In genomic region chr18:53191634-53192033, GRCh38 we compare ENCODE assay signal across 16 cellular contexts.
"Had no signal": no experiment of that assay in that cellular context is flagged by ENCODE, and none has a peak within 500 bp of the region (broad histone marks: within the 10 kb centered on the region; RNA-seq: fewer than 3 reads in every experiment).

No MANE protein-coding gene starts in this region.

- H3K27me3 ChIP-seq: ascending aorta, colonic mucosa, heart left ventricle, upper lobe of left lung had no signal

- H3K4me1 ChIP-seq: ascending aorta, colonic mucosa, heart left ventricle, parathyroid adenoma, upper lobe of left lung had no signal

- H3K36me3 ChIP-seq: ascending aorta, colonic mucosa, heart left ventricle, upper lobe of left lung, WERI-Rb-1 had no signal

- H2AFZ ChIP-seq: parathyroid adenoma had no signal

- H3K9me3 ChIP-seq: ascending aorta, colonic mucosa, heart left ventricle, upper lobe of left lung had no signal

- ATAC-seq: activated CD4-positive, alpha-beta T cell treated with anti-CD3 and anti-CD28 coated beads for 36 hours; activated naive CD8-positive, alpha-beta T cell treated with anti-CD3 and anti-CD28 coated beads, Interleukin-2, amount 50 U/mL, for 24 hours; heart left ventricle had no signal

- H3K9ac ChIP-seq: parathyroid adenoma had no signal

- DNase-seq: activated CD4-positive, alpha-beta memory T cell treated with anti-CD3 and anti-CD28 coated beads, Interleukin-2, amount 10 ng/mL, durations not matched to agents 7 days and 5 days; activated CD4-positive, alpha-beta T cell treated with anti-CD3 and anti-CD28 coated beads for 36 hours; activated CD8-positive, alpha-beta memory T cell treated with anti-CD3 and anti-CD28 coated beads, Interleukin-2, amount 50 U/mL, for 4 hours; activated naive CD4-positive, alpha-beta T cell; activated naive CD8-positive, alpha-beta T cell treated with anti-CD3 and anti-CD28 coated beads, Interleukin-2, amount 50 U/mL, for 24 hours; colonic mucosa; effector CD4-positive, alpha-beta T cell; heart left ventricle; kidney; retina; stimulated activated CD4-positive, alpha-beta T cell treated with anti-CD3 and anti-CD28 coated beads, Interleukin-15, amount 100 ng/mL, for 24 hours; stimulated activated CD4-positive, alpha-beta T cell treated with anti-CD3 and anti-CD28 coated beads, Interleukin-4, amount 100 ng/mL, for 24 hours; upper lobe of left lung; WERI-Rb-1 had no signal

- H3K4me3 ChIP-seq: ascending aorta, colonic mucosa, heart left ventricle, upper lobe of left lung had no signal

- H3K27ac ChIP-seq: ascending aorta, colonic mucosa, heart left ventricle, parathyroid adenoma, upper lobe of left lung, WERI-Rb-1 had no signal
